Comparison of ENCODE assay signal across 23 cellular contexts in the genomic region with DNA sequence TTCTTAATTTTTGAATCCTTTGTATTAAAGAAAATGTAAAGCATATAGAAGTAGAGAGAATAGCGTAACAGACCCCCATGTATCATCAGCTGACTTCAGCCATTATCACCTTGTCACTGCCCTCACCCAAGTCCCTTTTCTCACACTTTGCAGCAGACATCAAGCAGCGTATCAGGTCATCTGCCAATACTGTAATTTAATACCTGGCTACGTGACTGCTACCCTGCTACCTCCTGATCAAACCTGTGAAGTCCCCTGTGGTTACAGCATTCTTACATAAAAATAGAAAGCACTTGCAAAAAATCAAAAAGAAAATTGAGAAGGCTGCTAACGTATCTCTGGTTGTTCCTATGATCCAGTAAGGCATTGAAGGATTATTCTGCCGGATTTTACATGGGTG.
DNase-seq lines count a peak whose midpoint lies in the region; ATAC-seq and TF ChIP-seq lines count a peak whose summit lies in the region.
"Had no signal": no experiment of that assay in that cellular context is flagged by ENCODE, and none has a peak within 500 bp of the region (broad histone marks: within the 10 kb centered on the region; RNA-seq: fewer than 3 reads in every experiment).

No MANE protein-coding gene starts in this region.

- H3K9me2 ChIP-seq in GM23338 (ENCODE audit: insufficient read depth) (no peaks in the 10 kb centered on the region), Karpas-422 (replicated peaks; ENCODE audit: insufficient read depth, low read length) (no peaks in the 10 kb centered on the region), neural cell (ENCODE audit: insufficient read depth, low read length) (no peaks in the 10 kb centered on the region)

- H3K36me3 Mint-ChIP-seq in GM23338 (ENCODE audit: low read depth) = no peaks in the 10 kb centered on the region
- H3K36me3 Mint-ChIP-seq in activated B cell treated with CpG ODN at 0.5 μM for 24 hours (ENCODE audit: low read depth) = peaks cover 74% of the 10 kb centered on the region

- H3K27me3 ChIP-seq in GM23338 (ENCODE audit: insufficient read depth) (no peaks in the 10 kb centered on the region), Karpas-422 (ENCODE audit: low read length) (no peaks in the 10 kb centered on the region), neural cell (ENCODE audit: insufficient read depth, low read depth, low read length) (no peaks in the 10 kb centered on the region), tibial nerve (no peaks in the 10 kb centered on the region)

- H3K4me2 ChIP-seq in GM23338 (0 out of 2 replicates have a peak overlapping the region, but pooled peaks have one; percentile 29), Karpas-422 (ENCODE audit: low read depth, low read length, poor library complexity, severe bottlenecking) (no peak overlapping the region), neural cell (ENCODE audit: low read length) (no peak overlapping the region)
- H3K4me2 ChIP-seq: A549 had no signal

- no peak overlapping the region for H2AFZ ChIP-seq in GM23338
- no peak overlapping the region for H2AFZ ChIP-seq in Karpas-422 (ENCODE audit: low read length)
- no peak overlapping the region for H2AFZ ChIP-seq in neural cell (ENCODE audit: low read depth, low read length)

- no peaks in the 10 kb centered on the region for H3F3A ChIP-seq in GM23338 (replicated peaks; ENCODE audit: low read depth)
- no peaks in the 10 kb centered on the region for H3F3A ChIP-seq in neural cell (ENCODE audit: insufficient read depth, low read length, poor library complexity, severe bottlenecking)

- H3K27me3 Mint-ChIP-seq in GM23338 (ENCODE audit: insufficient read depth, low read depth, poor library complexity) = peaks cover 10% of the 10 kb centered on the region
- H3K27me3 Mint-ChIP-seq in activated B cell treated with CpG ODN at 0.5 μM for 24 hours = no peaks in the 10 kb centered on the region

- intact Hi-C loops in activated B cell treated with CpG ODN at 0.5 μM for 24 hours (cut with micrococcal nuclease) = loop anchor here (2.0 kb wide), 3 partner anchors 39 to 253 kb away; no protein-coding TSS in a partner anchor

- H3K4me1 Mint-ChIP-seq in GM23338 = peaks cover 40% of the 10 kb centered on the region
- H3K4me1 Mint-ChIP-seq in activated B cell treated with CpG ODN at 0.5 μM for 24 hours = peaks cover 40% of the 10 kb centered on the region

- no peak overlapping the region for H3K4me3 Mint-ChIP-seq in GM23338
- H3K4me3 Mint-ChIP-seq in activated B cell treated with CpG ODN at 0.5 μM for 24 hours = no peak overlapping the region

- H3K27ac ChIP-seq in GM23338 (ENCODE audit: low read depth) = no peak overlapping the region
- H3K27ac ChIP-seq in Karpas-422 (ENCODE audit: low read length) = peak overlapping the region; percentile 99
- no peak overlapping the region for H3K27ac ChIP-seq in neural cell (ENCODE audit: low read length)
- no peak overlapping the region for H3K27ac ChIP-seq in tibial nerve
- H3K27ac ChIP-seq: A549, RWPE1, SK-N-MC had no signal

- TF ChIP-seq EP300 in neural cell (conservative IDR thresholded peaks at IDR 0.05; ENCODE audit: poor library complexity, severe bottlenecking) = peak; percentile 19
- TF ChIP-seq EP300 in tibial nerve (IDR thresholded peaks at IDR 0.05) = no peak

- TF ChIP-seq CTCF in GM23338 (conservative IDR thresholded peaks at IDR 0.05; ENCODE audit: low read depth in 2 of 2) = no peak
- no peak for TF ChIP-seq CTCF in activated B cell treated with CpG ODN at 0.5 μM for 24 hours (IDR thresholded peaks at IDR 0.05)
- TF ChIP-seq CTCF in neural cell (IDR thresholded peaks at IDR 0.05; ENCODE audit: poor library complexity, severe bottlenecking) = no peak
- no peak for TF ChIP-seq CTCF in tibial nerve (IDR thresholded peaks at IDR 0.05)

- no peak for TF ChIP-seq RAD21 in neural cell (conservative IDR thresholded peaks at IDR 0.05)

- H3K27ac Mint-ChIP-seq in GM23338 (peak overlapping the region; percentile 13; the same call in 1 of the 2 replicates), activated B cell treated with CpG ODN at 0.5 μM for 24 hours (peak overlapping the region; percentile 54)

- H4K20me1 ChIP-seq in GM23338 (replicated peaks; ENCODE audit: insufficient read depth) (no peaks in the 10 kb centered on the region; the same call in 1 of the 2 replicates), Karpas-422 (ENCODE audit: insufficient read depth, low read depth, low read length) (peaks cover 30% of the 10 kb centered on the region; the same call in 1 of the 2 replicates), neural cell (ENCODE audit: insufficient read depth) (no peaks in the 10 kb centered on the region)

- CTCF ChIA-PET in activated B cell treated with CpG ODN at 0.5 μM for 24 hours (lab: Charles Lee) = interaction anchor here (1.3 to 5.2 kb wide), 5 partner anchors 12 to 145 kb away, joined by 4 to 56 read pairs (median 26); no protein-coding TSS in a partner anchor

- no peak for TF ChIP-seq POLR2A in tibial nerve (IDR thresholded peaks at IDR 0.05)

- 72% methylated on average over 5 of the region's 5 CpGs for WGBS in tibial nerve, 2 donors

- no peaks in the 10 kb centered on the region for H3K36me3 ChIP-seq in GM23338 (ENCODE audit: insufficient read depth)
- H3K36me3 ChIP-seq in Karpas-422 (ENCODE audit: insufficient read depth, low read length) = peaks cover 72% of the 10 kb centered on the region
- H3K36me3 ChIP-seq in neural cell (ENCODE audit: insufficient read depth, low read length) = no peaks in the 10 kb centered on the region
- no peaks in the 10 kb centered on the region for H3K36me3 ChIP-seq in tibial nerve
- H3K36me3 ChIP-seq: BE2C, HAP-1 had no signal

- DNase-seq in GM23338 (ENCODE audit: low spot score) (peak; percentile 49), Karpas-422 (no peak), activated B cell treated with CpG ODN at 0.5 μM for 24 hours (no peak), putamen (ENCODE audit: low spot score) (no peak), HK-2 (ENCODE audit: unreplicated experiment) (no peak), tibial nerve (ENCODE audit: low spot score in 2 of 2) (no peak)
- DNase-seq: BE2C, DMS53, EL, GF-D8, IMR-90, Kasumi-1, NCI-H1417, NCI-H1930, NCI-H345, NCI-H526, SHP77 treated with DMSO at 0.1 percent for 48 hours, SW 1271 had no signal

- POLR2A ChIA-PET in activated B cell treated with CpG ODN at 0.5 μM for 24 hours (lab: Charles Lee) = interaction anchor here (0.6 to 2.8 kb wide), 6 partner anchors 8 to 136 kb away, joined by 3 to 16 read pairs (median 6); no protein-coding TSS in a partner anchor

- H3K9me3 Mint-ChIP-seq in GM23338 (no peaks in the 10 kb centered on the region), activated B cell treated with CpG ODN at 0.5 μM for 24 hours (no peaks in the 10 kb centered on the region)

- H3K79me2 ChIP-seq in GM23338 (replicated peaks; ENCODE audit: insufficient read depth) = no peaks in the 10 kb centered on the region
- H3K79me2 ChIP-seq in Karpas-422 (ENCODE audit: low read length) = peaks cover 79% of the 10 kb centered on the region
- no peaks in the 10 kb centered on the region for H3K79me2 ChIP-seq in neural cell (replicated peaks; ENCODE audit: insufficient read depth, low read length)

- H3K9me3 ChIP-seq in Karpas-422 (ENCODE audit: low read length) (no peaks in the 10 kb centered on the region), neural cell (ENCODE audit: low read length) (no peaks in the 10 kb centered on the region), tibial nerve (no peaks in the 10 kb centered on the region)
- H3K9me3 ChIP-seq: A549, BE2C, HAP-1 had no signal

- H3K9ac ChIP-seq in Karpas-422 (ENCODE audit: low read length) = no peak overlapping the region
- no peak overlapping the region for H3K9ac ChIP-seq in neural cell (ENCODE audit: low read length)

- ATAC-seq in GM23338 = peak; percentile 41
- no peak for ATAC-seq in activated B cell treated with CpG ODN at 0.5 μM for 24 hours (ENCODE audit: low read depth)
- ATAC-seq: A549 had no signal

- H3K4me3 ChIP-seq in GM23338 (no peak overlapping the region), Karpas-422 (ENCODE audit: low read length) (no peak overlapping the region), neural cell (ENCODE audit: low read length) (no peak overlapping the region), tibial nerve (no peak overlapping the region)
- H3K4me3 ChIP-seq: A549, HAP-1, SK-N-MC had no signal

- H3K4me1 ChIP-seq in GM23338 (ENCODE audit: insufficient read depth) (peaks cover 33% of the 10 kb centered on the region), Karpas-422 (ENCODE audit: low read length) (peaks cover 53% of the 10 kb centered on the region), tibial nerve (peaks cover 0 to 8% (median 0%) of the 10 kb centered on the region in 4 donors)
- H3K4me1 ChIP-seq: A549, BE2C, HAP-1 had no signal

TF ChIP-seq in GM23338, 12 proteins besides CTCF, POLR2A, EP300 and RAD21 (continues in another document):
- TF ChIP-seq ZNF114 (CRISPR knock-in tag; IDR thresholded peaks at IDR 0.05) (no peak), EZH2phosphoT487 (IDR thresholded peaks at IDR 0.05; ENCODE audit: unreplicated experiment) (no peak), JUNB (IDR thresholded peaks at IDR 0.05; ENCODE audit: unreplicated experiment) (no peak)

TF ChIP-seq in neural cell, 6 proteins besides CTCF, POLR2A, EP300 and RAD21:
- TF ChIP-seq POLR2AphosphoS5 (IDR thresholded peaks at IDR 0.05) = peak; percentile 45
- no peak for TF ChIP-seq SMC3 (conservative IDR thresholded peaks at IDR 0.05; ENCODE audit: poor library complexity)
- TF ChIP-seq MXI1 (conservative IDR thresholded peaks at IDR 0.05; ENCODE audit: poor library complexity, severe bottlenecking) = no peak
TF ChIP-seq in neural cell: peak in this region for 1.
